Comparison of ENCODE assay signal across 1 cellular context in genomic region chr6:167140589-167141474, GRCh38.
TF ChIP-seq lines count a peak whose summit lies in the region.

No MANE protein-coding gene starts in this region.

TF ChIP-seq in HepG2, 621 proteins besides CTCF, POLR2A, EP300 and RAD21 (continues in another document):
- 0 out of 2 replicates have a peak, but pooled peaks have one; percentile 33 for TF ChIP-seq TGIF2 (CRISPR knock-in tag; IDR thresholded peaks at IDR 0.05)
- TF ChIP-seq ZNF264 (CRISPR knock-in tag; IDR thresholded peaks at IDR 0.05) = no peak
- TF ChIP-seq PREB (CRISPR knock-in tag; IDR thresholded peaks at IDR 0.05) = 0 out of 2 replicates have a peak, but pooled peaks have one; percentile 46
- peak; percentile 21; the same call in 1 of the 2 replicates for TF ChIP-seq ZNF768 (CRISPR knock-in tag; IDR thresholded peaks at IDR 0.05)
- TF ChIP-seq EED (CRISPR knock-in tag; IDR thresholded peaks at IDR 0.05) = no peak
- 0 out of 2 replicates have a peak, but pooled peaks have one; percentile 13 for TF ChIP-seq PATZ1 (CRISPR knock-in tag; IDR thresholded peaks at IDR 0.05)
- peak; percentile 69 for TF ChIP-seq TBL1XR1 (IDR thresholded peaks at IDR 0.05; ENCODE audit: borderline replicate concordance, low read length, partially characterized antibody)
- peak in 1 of 2 experiments; percentile 70; a peak in 2 of 4 replicates for TF ChIP-seq ATF4 (CRISPR knock-in tag; IDR thresholded peaks at IDR 0.05)
- no peak for TF ChIP-seq CBX2 (IDR thresholded peaks at IDR 0.05; ENCODE audit: low read depth, low read length)
- no peak for TF ChIP-seq CBX2 (CRISPR knock-in tag; IDR thresholded peaks at IDR 0.05; ENCODE audit: low read depth)
- TF ChIP-seq FOXJ3 (CRISPR knock-in tag; IDR thresholded peaks at IDR 0.05; ENCODE audit: borderline replicate concordance) = peak; percentile 78; the same call in 1 of the 2 replicates
- TF ChIP-seq CBX1 (IDR thresholded peaks at IDR 0.05; ENCODE audit: low read depth) = no peak
- no peak for TF ChIP-seq RBM22 (optimal IDR thresholded peaks at IDR 0.05; ENCODE audit: low read length)
- 0 out of 2 replicates have a peak, but pooled peaks have one; percentile 4 for TF ChIP-seq MAFF (IDR thresholded peaks at IDR 0.05; ENCODE audit: low read depth, low read length)
- TF ChIP-seq ATF7 (IDR thresholded peaks at IDR 0.05) = no peak
- peak; percentile 74 for TF ChIP-seq ATF7 (CRISPR knock-in tag; IDR thresholded peaks at IDR 0.05)
- no peak; the same call in 1 of the 2 replicates for TF ChIP-seq ZNF605 (CRISPR knock-in tag; IDR thresholded peaks at IDR 0.05)
- TF ChIP-seq SKI (IDR thresholded peaks at IDR 0.05; ENCODE audit: partially characterized antibody) = peak; percentile 69
- no peak for TF ChIP-seq SP140L (CRISPR knock-in tag; IDR thresholded peaks at IDR 0.05; ENCODE audit: borderline replicate concordance)
- peak; percentile 75 for TF ChIP-seq CEBPB (IDR thresholded peaks at IDR 0.05; ENCODE audit: borderline replicate concordance, low read depth, low read length)
- 0 out of 2 replicates have a peak, but pooled peaks have one; percentile 20 for TF ChIP-seq NAIF1 (CRISPR knock-in tag; IDR thresholded peaks at IDR 0.05; ENCODE audit: borderline replicate concordance)
- TF ChIP-seq ZNF101 (CRISPR knock-in tag; IDR thresholded peaks at IDR 0.05; ENCODE audit: borderline replicate concordance, low read depth) = no peak
- no peak for TF ChIP-seq DZIP1 (CRISPR knock-in tag; IDR thresholded peaks at IDR 0.05)
- peak; percentile 52; the same call in 1 of the 2 replicates for TF ChIP-seq ZNF44 (CRISPR knock-in tag; IDR thresholded peaks at IDR 0.05)
- peak; percentile 58; the same call in 1 of the 2 replicates for TF ChIP-seq PHF21A (CRISPR knock-in tag; IDR thresholded peaks at IDR 0.05)
- TF ChIP-seq CC2D1A (CRISPR knock-in tag; IDR thresholded peaks at IDR 0.05) = no peak
- TF ChIP-seq ZBTB37 (CRISPR knock-in tag; IDR thresholded peaks at IDR 0.05) = no peak
- peak; percentile 53; the same call in 1 of the 2 replicates for TF ChIP-seq FOXK1 (CRISPR knock-in tag; IDR thresholded peaks at IDR 0.05; ENCODE audit: borderline replicate concordance, low read depth)
- TF ChIP-seq FOXC1 (CRISPR knock-in tag; IDR thresholded peaks at IDR 0.05; ENCODE audit: borderline replicate concordance) = peak; percentile 57; the same call in 1 of the 2 replicates
- peak; percentile 57 for TF ChIP-seq FOXP4 (CRISPR knock-in tag; IDR thresholded peaks at IDR 0.05)
- no peak for TF ChIP-seq ATF5 (CRISPR knock-in tag; IDR thresholded peaks at IDR 0.05; ENCODE audit: low read depth)
- peak; percentile 85 for TF ChIP-seq FOXA3 (CRISPR knock-in tag; IDR thresholded peaks at IDR 0.05)
- no peak for TF ChIP-seq PRMT3 (CRISPR knock-in tag; IDR thresholded peaks at IDR 0.05; ENCODE audit: borderline replicate concordance, low read depth)
- TF ChIP-seq CBFB (CRISPR knock-in tag; IDR thresholded peaks at IDR 0.05) = 0 out of 2 replicates have a peak, but pooled peaks have one; percentile 9
- TF ChIP-seq ZSCAN29 (CRISPR knock-in tag; conservative IDR thresholded peaks at IDR 0.05) = peak; percentile 77; the same call in 1 of the 2 replicates
- TF ChIP-seq KDM5B (CRISPR knock-in tag; IDR thresholded peaks at IDR 0.05; ENCODE audit: borderline replicate concordance) = no peak
- TF ChIP-seq NCOA5 (CRISPR knock-in tag; IDR thresholded peaks at IDR 0.05) = 0 out of 2 replicates have a peak, but pooled peaks have one; percentile 8
- peak; percentile 40; the same call in 1 of the 2 replicates for TF ChIP-seq ARHGAP35 (CRISPR knock-in tag; IDR thresholded peaks at IDR 0.05; ENCODE audit: borderline replicate concordance)
- TF ChIP-seq YY1 (IDR thresholded peaks at IDR 0.05; ENCODE audit: insufficient read depth, insufficient replicate concordance, low read depth, low read length) = no peak
- no peak for TF ChIP-seq ARID2 (CRISPR knock-in tag; IDR thresholded peaks at IDR 0.05; ENCODE audit: borderline replicate concordance)
- TF ChIP-seq BATF2 (CRISPR knock-in tag; IDR thresholded peaks at IDR 0.05) = no peak
- no peak for TF ChIP-seq ZNF639 (CRISPR knock-in tag; conservative IDR thresholded peaks at IDR 0.05)
- TF ChIP-seq HNRNPH1 (optimal IDR thresholded peaks at IDR 0.05; ENCODE audit: low read depth, low read length) = no peak
- TF ChIP-seq CSRNP1 (CRISPR knock-in tag; IDR thresholded peaks at IDR 0.05) = no peak
- TF ChIP-seq SOX13 (IDR thresholded peaks at IDR 0.05) = no peak
- peak in 1 of 2 experiments; percentile 41; a peak in 1 of 4 replicates for TF ChIP-seq SOX13 (CRISPR knock-in tag; conservative IDR thresholded peaks at IDR 0.05 in 1 of 2, IDR thresholded peaks at IDR 0.05 in 1 of 2)
- TF ChIP-seq ARID3A (IDR thresholded peaks at IDR 0.05; ENCODE audit: low read depth, low read length) = peak; percentile 91
- TF ChIP-seq RXRB (CRISPR knock-in tag; IDR thresholded peaks at IDR 0.05; ENCODE audit: borderline replicate concordance) = peak; percentile 68; the same call in 1 of the 2 replicates
- 0 out of 2 replicates have a peak, but pooled peaks have one; percentile 65 for TF ChIP-seq RCOR2 (CRISPR knock-in tag; IDR thresholded peaks at IDR 0.05)
- TF ChIP-seq ZSCAN21 (CRISPR knock-in tag; IDR thresholded peaks at IDR 0.05; ENCODE audit: borderline replicate concordance) = peak; percentile 81
